In genomic region chr7:84941291-84941690, GRCh38 we compare ENCODE assay signal across 1 cellular context.
TF ChIP-seq lines count a peak whose summit lies in the region.

No MANE protein-coding gene starts in this region.

TF ChIP-seq in GM23338, 12 proteins besides CTCF, POLR2A, EP300 and RAD21 (continued from another document):
- TF ChIP-seq ETS1 (IDR thresholded peaks at IDR 0.05) (no peak), ZNF331 (CRISPR knock-in tag; IDR thresholded peaks at IDR 0.05; ENCODE audit: low read depth) (no peak), POLR2AphosphoS5 (IDR thresholded peaks at IDR 0.05; ENCODE audit: low read depth) (no peak), ZNF114 (CRISPR knock-in tag; IDR thresholded peaks at IDR 0.05) (no peak), EZH2phosphoT487 (IDR thresholded peaks at IDR 0.05; ENCODE audit: unreplicated experiment) (no peak), NANOG (IDR thresholded peaks at IDR 0.05; ENCODE audit: borderline replicate concordance) (no peak), JUNB (IDR thresholded peaks at IDR 0.05; ENCODE audit: unreplicated experiment) (no peak)
TF ChIP-seq in GM23338: peak in this region for 0.
